In the genomic region with DNA sequence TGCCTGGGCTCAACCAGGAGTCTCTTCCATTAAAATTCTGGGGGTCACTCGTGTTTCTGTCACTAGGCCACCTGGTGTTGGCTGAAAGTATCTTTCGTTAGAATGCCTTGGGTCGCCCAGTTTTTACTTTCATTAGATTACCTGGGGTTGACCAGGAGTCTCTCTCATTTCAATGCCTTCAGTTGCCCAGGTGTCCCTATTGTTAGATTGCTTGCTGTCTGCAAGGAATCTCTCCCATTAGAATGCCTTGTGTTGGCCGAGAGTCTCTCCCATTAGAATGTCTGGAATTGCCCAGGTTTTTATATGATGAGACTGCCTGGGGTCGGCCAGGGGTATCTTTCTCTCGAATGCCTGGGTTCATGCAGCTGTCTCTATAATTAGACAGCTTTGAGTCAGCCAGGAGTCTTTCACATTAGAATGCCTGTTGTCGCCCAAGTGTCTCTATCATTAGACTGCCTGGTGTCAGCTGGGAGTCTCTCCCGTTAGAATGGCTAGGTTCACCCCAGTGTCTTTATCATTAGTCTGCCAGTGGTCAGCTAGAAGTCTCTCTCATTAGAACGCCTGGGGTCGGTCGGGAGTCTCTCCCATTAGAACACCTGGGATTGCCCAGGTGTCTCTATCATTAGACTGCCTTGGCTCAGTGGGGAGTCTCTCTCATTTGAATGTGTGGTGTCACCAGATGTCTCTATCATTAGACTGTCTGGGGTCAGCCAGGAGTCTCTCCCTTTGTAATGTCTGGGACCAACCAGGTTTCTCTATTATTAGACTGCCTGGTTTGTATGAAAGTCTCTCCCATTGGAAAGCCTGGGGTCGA, we compare ENCODE assay signal across 24 cellular contexts.
"Had no signal": no experiment of that assay in that cellular context is flagged by ENCODE, and none has a peak within 500 bp of the region (broad histone marks: within the 10 kb centered on the region; RNA-seq: fewer than 3 reads in every experiment).

No MANE protein-coding gene starts in this region.

- H3K4me3 ChIP-seq: heart left ventricle, left lung, pancreas, psoas muscle, stomach, thyroid gland, upper lobe of right lung had no signal

- H3K9me3 ChIP-seq: pancreas, psoas muscle, SK-N-SH, thyroid gland had no signal

- H3K4me1 ChIP-seq: foreskin keratinocyte, left lung, pancreas, psoas muscle, stomach, thyroid gland, upper lobe of right lung had no signal

- DNase-seq: activated CD4-positive, alpha-beta T cell treated with anti-CD3 and anti-CD28 coated beads for 48 hours; activated CD4-positive, alpha-beta T cell treated with anti-CD3 and anti-CD28 coated beads, Interleukin-2, amount 50 U/mL, for 48 hours; activated CD8-positive, alpha-beta memory T cell treated with anti-CD3 and anti-CD28 coated beads, Interleukin-2, amount 50 U/mL, for 48 hours; activated T-cell treated with anti-CD3 and anti-CD28 coated beads, Interleukin-2, amount 50 U/mL, for 4 hours; anterior cingulate cortex; cerebellar nuclear complex; cortex of kidney; foreskin keratinocyte; heart left ventricle; kidney glomerular epithelial cell; left lung; naive thymus-derived CD4-positive, alpha-beta T cell; pancreas; psoas muscle; SK-N-SH; stimulated activated CD4-positive, alpha-beta T cell treated with anti-CD3 and anti-CD28 coated beads, Interleukin-15, amount 100 ng/mL, for 24 hours; stimulated activated CD4-positive, alpha-beta T cell treated with anti-CD3 and anti-CD28 coated beads, Interleukin-2, amount 100 ng/mL, for 24 hours; stimulated activated naive B cell treated with anti-CD40 and anti-IgM and Interleukin-4, amounts not matched to agents 10 μg/mL and 1 μg/mL and 100 μg/mL, for 72 hours; stomach; SW 1271; T1000; thyroid gland; upper lobe of right lung; WERI-Rb-1 had no signal

- H3K36me3 ChIP-seq: heart left ventricle, left lung, pancreas, stomach, thyroid gland, upper lobe of right lung had no signal

- H3K9ac ChIP-seq: SK-N-SH had no signal

- H3K27ac ChIP-seq: foreskin keratinocyte, heart left ventricle, left lung, pancreas, psoas muscle, stomach, thyroid gland, upper lobe of right lung, WERI-Rb-1 had no signal

- H3K27me3 ChIP-seq: foreskin keratinocyte, heart left ventricle, left lung, pancreas, stomach, thyroid gland, upper lobe of right lung had no signal
